Comparison of ENCODE assay signal across 37 cellular contexts in genomic region chr12:58044966-58045365, GRCh38.
"Had no signal": no experiment of that assay in that cellular context is flagged by ENCODE, and none has a peak within 500 bp of the region (broad histone marks: within the 10 kb centered on the region; RNA-seq: fewer than 3 reads in every experiment).

No MANE protein-coding gene starts in this region.

- H3K4me3 Mint-ChIP-seq: activated naive CD4-positive, alpha-beta T cell treated with anti-CD3 and anti-CD28 coated beads for 36 hours; activated naive CD4-positive, alpha-beta T cell treated with anti-CD3 and anti-CD28 coated beads, Interleukin-2, amount 10 ng/mL, durations not matched to agents 7 days and 5 days; activated naive CD4-positive, alpha-beta T cell treated with anti-CD3 and anti-CD28 coated beads, Interleukin-2, amount 50 U/mL, for 24 hours; activated naive CD8-positive, alpha-beta T cell; activated naive CD8-positive, alpha-beta T cell treated with anti-CD3 and anti-CD28 coated beads for 36 hours; activated naive CD8-positive, alpha-beta T cell treated with anti-CD3 and anti-CD28 coated beads, Interleukin-2, amount 10 ng/mL, durations not matched to agents 7 days and 5 days; activated naive CD8-positive, alpha-beta T cell treated with anti-CD3 and anti-CD28 coated beads, Interleukin-2, amount 50 U/mL, for 24 hours; activated T-cell treated with anti-CD3 and anti-CD28 coated beads, Interleukin-2, amount 50 U/mL, for 24 hours; activated T-cell treated with anti-CD3 and anti-CD28 coated beads, Interleukin-2, amount 50 U/mL, for 4 hours; activated T-cell treated with anti-CD3 and anti-CD28 coated beads, Interleukin-2, amount 50 U/mL, for 72 hours; activated T-helper 1 cell treated with anti-CD3 and anti-CD28 coated beads, Interleukin-12 subunit alpha, Interleukin-12 subunit beta, Interleukin-2, Interleukin-4 antibody, amounts not matched to agents 30 ng/mL and 10 ng/mL and 1 ng/mL, durations not matched to agents 14 hours and 24 hours and 36 hours; activated T-helper 17 cell treated with anti-CD3 and anti-CD28 coated beads, Interleukin-2, amount 50 U/mL, for 72 hours; brain; central memory CD8-positive, alpha-beta T cell had no signal

- H3K27ac ChIP-seq: adrenal gland, ascending aorta, brain microvascular endothelial cell, breast epithelium, cardiac muscle cell had no signal

- H3K36me3 ChIP-seq: adrenal gland, ascending aorta, brain microvascular endothelial cell, breast epithelium, cardiac muscle cell had no signal

- H3K9me3 Mint-ChIP-seq: activated naive CD4-positive, alpha-beta T cell treated with anti-CD3 and anti-CD28 coated beads, Interleukin-2, amount 10 ng/mL, durations not matched to agents 7 days and 5 days; activated T-helper 1 cell treated with anti-CD3 and anti-CD28 coated beads, Interleukin-12 subunit alpha, Interleukin-12 subunit beta, Interleukin-2, Interleukin-4 antibody, amounts not matched to agents 30 ng/mL and 10 ng/mL and 1 ng/mL, durations not matched to agents 14 hours and 24 hours and 36 hours; activated T-helper 2 cell treated with anti-CD3 and anti-CD28 coated beads, Interferon-gamma antibody, Interleukin-2, Interleukin-4, amounts not matched to agents 10 μg/mL and 5 μg/mL and 100 μg/mL, durations not matched to agents 14 hours and 24 hours and 36 hours had no signal

- H3K4me1 ChIP-seq: adrenal gland, ascending aorta, breast epithelium had no signal

- H3K9me3 ChIP-seq: adrenal gland, ascending aorta had no signal

- H3K27ac Mint-ChIP-seq: activated naive CD4-positive, alpha-beta T cell treated with anti-CD3 and anti-CD28 coated beads for 36 hours; activated naive CD4-positive, alpha-beta T cell treated with anti-CD3 and anti-CD28 coated beads, Interleukin-2, amount 10 ng/mL, durations not matched to agents 7 days and 5 days; activated naive CD4-positive, alpha-beta T cell treated with anti-CD3 and anti-CD28 coated beads, Interleukin-2, amount 50 U/mL, for 24 hours; activated naive CD4-positive, alpha-beta T cell treated with anti-CD3 and anti-CD28 coated beads, Interleukin-2, amount 50 U/mL, for 72 hours; activated naive CD8-positive, alpha-beta T cell; activated naive CD8-positive, alpha-beta T cell treated with anti-CD3 and anti-CD28 coated beads for 36 hours; activated naive CD8-positive, alpha-beta T cell treated with anti-CD3 and anti-CD28 coated beads, Interleukin-2, amount 10 ng/mL, durations not matched to agents 7 days and 5 days; activated naive CD8-positive, alpha-beta T cell treated with anti-CD3 and anti-CD28 coated beads, Interleukin-2, amount 50 U/mL, for 24 hours; activated T-cell treated with anti-CD3 and anti-CD28 coated beads, Interleukin-2, amount 50 U/mL, for 24 hours; activated T-cell treated with anti-CD3 and anti-CD28 coated beads, Interleukin-2, amount 50 U/mL, for 72 hours; activated T-helper 1 cell treated with anti-CD3 and anti-CD28 coated beads, Interleukin-12 subunit alpha, Interleukin-12 subunit beta, Interleukin-2, Interleukin-4 antibody, amounts not matched to agents 30 ng/mL and 10 ng/mL and 1 ng/mL, durations not matched to agents 14 hours and 24 hours and 36 hours; activated T-helper 17 cell treated with anti-CD3 and anti-CD28 coated beads, Interleukin-2, amount 50 U/mL, for 72 hours; activated T-helper 2 cell treated with anti-CD3 and anti-CD28 coated beads, Interferon-gamma antibody, Interleukin-2, Interleukin-4, amounts not matched to agents 10 μg/mL and 5 μg/mL and 100 μg/mL, durations not matched to agents 14 hours and 24 hours and 36 hours; brain had no signal

- H3K27me3 ChIP-seq: adrenal gland, ascending aorta, brain microvascular endothelial cell, breast epithelium, cardiac muscle cell had no signal

- ATAC-seq: activated naive CD4-positive, alpha-beta T cell treated with anti-CD3 and anti-CD28 coated beads, Interleukin-2, amount 50 U/mL, for 72 hours; activated naive CD8-positive, alpha-beta T cell treated with anti-CD3 and anti-CD28 coated beads, Interleukin-2, amount 50 U/mL, for 24 hours; activated T-cell treated with anti-CD3 and anti-CD28 coated beads, Interleukin-2, amount 50 U/mL, for 4 hours; activated T-cell treated with anti-CD3 and anti-CD28 coated beads, Interleukin-2, amount 50 U/mL, for 72 hours; activated T-helper 17 cell treated with anti-CD3 and anti-CD28 coated beads, Interleukin-2, amount 50 U/mL, for 72 hours had no signal

- H3K36me3 Mint-ChIP-seq: activated naive CD4-positive, alpha-beta T cell treated with anti-CD3 and anti-CD28 coated beads, Interleukin-2, amount 10 ng/mL, durations not matched to agents 7 days and 5 days; activated naive CD8-positive, alpha-beta T cell treated with anti-CD3 and anti-CD28 coated beads, Interleukin-2, amount 10 ng/mL, durations not matched to agents 7 days and 5 days; brain had no signal

- H3K4me3 ChIP-seq: adrenal gland, ascending aorta, breast epithelium, cardiac muscle cell had no signal

- H3K4me1 Mint-ChIP-seq: activated naive CD4-positive, alpha-beta T cell treated with anti-CD3 and anti-CD28 coated beads, Interleukin-2, amount 10 ng/mL, durations not matched to agents 7 days and 5 days; activated naive CD4-positive, alpha-beta T cell treated with anti-CD3 and anti-CD28 coated beads, Interleukin-2, amount 50 U/mL, for 24 hours; activated naive CD8-positive, alpha-beta T cell treated with anti-CD3 and anti-CD28 coated beads for 36 hours; activated naive CD8-positive, alpha-beta T cell treated with anti-CD3 and anti-CD28 coated beads, Interleukin-2, amount 10 ng/mL, durations not matched to agents 7 days and 5 days; activated naive CD8-positive, alpha-beta T cell treated with anti-CD3 and anti-CD28 coated beads, Interleukin-2, amount 50 U/mL, for 24 hours; activated T-helper 17 cell treated with anti-CD3 and anti-CD28 coated beads, Interleukin-2, amount 50 U/mL, for 72 hours; brain; central memory CD8-positive, alpha-beta T cell had no signal

- DNase-seq: activated effector memory CD4-positive, alpha-beta T cell treated with anti-CD3 and anti-CD28 coated beads, Interleukin-2, amount 50 U/mL, for 16 hours; activated effector memory CD4-positive, alpha-beta T cell treated with Interleukin-2 at 50 U/mL for 16 hours; activated gamma-delta T cell; activated gamma-delta T cell treated with Interleukin-2 at 50 U/mL for 16 hours; activated naive CD4-positive, alpha-beta T cell; activated naive CD4-positive, alpha-beta T cell treated with anti-CD3 and anti-CD28 coated beads for 36 hours; activated naive CD4-positive, alpha-beta T cell treated with anti-CD3 and anti-CD28 coated beads, Interleukin-2, amount 10 ng/mL, durations not matched to agents 7 days and 5 days; activated naive CD4-positive, alpha-beta T cell treated with anti-CD3 and anti-CD28 coated beads, Interleukin-2, amount 50 U/mL, for 16 hours; activated naive CD4-positive, alpha-beta T cell treated with Interleukin-2 at 50 U/mL for 16 hours; activated naive CD8-positive, alpha-beta T cell treated with anti-CD3 and anti-CD28 coated beads for 36 hours; activated naive CD8-positive, alpha-beta T cell treated with anti-CD3 and anti-CD28 coated beads, Interleukin-2, amount 10 ng/mL, durations not matched to agents 7 days and 5 days; activated naive CD8-positive, alpha-beta T cell treated with anti-CD3 and anti-CD28 coated beads, Interleukin-2, amount 50 U/mL, for 24 hours; activated T-cell treated with anti-CD3 and anti-CD28 coated beads, Interleukin-2, amount 50 U/mL, for 1 hour; activated T-cell treated with anti-CD3 and anti-CD28 coated beads, Interleukin-2, amount 50 U/mL, for 24 hours; activated T-cell treated with anti-CD3 and anti-CD28 coated beads, Interleukin-2, amount 50 U/mL, for 4 hours; activated T-cell treated with anti-CD3 and anti-CD28 coated beads, Interleukin-2, amount 50 U/mL, for 48 hours; activated T-cell treated with anti-CD3 and anti-CD28 coated beads, Interleukin-2, amount 50 U/mL, for 72 hours; adrenal gland; amniotic stem cell; amygdala; anterior cingulate cortex; aorta; brain microvascular endothelial cell; caudate nucleus; central memory CD4-positive, alpha-beta T cell; cerebellar nuclear complex had no signal
